In genomic region chr14:104784846-104785707, GRCh38 we compare ENCODE assay signal across 16 cellular contexts. TPM values are rescaled to one million over a fixed set of nuclear protein-coding genes. Genes with fewer than 3 reads are reported as not detected.
DNase-seq lines count a peak whose midpoint lies in the region; ATAC-seq and TF ChIP-seq lines count a peak whose summit lies in the region.
"Had no signal": no experiment of that assay in that cellular context is flagged by ENCODE, and none has a peak within 500 bp of the region (broad histone marks: within the 10 kb centered on the region; RNA-seq: fewer than 3 reads in every experiment).

No MANE protein-coding gene starts in this region.

- no peaks in the 10 kb centered on the region for H3K27me3 Mint-ChIP-seq in CD4-positive, CD25-positive, alpha-beta regulatory T cell
- H3K27me3 Mint-ChIP-seq: progenitor cell of endocrine pancreas had no signal

- no peak overlapping the region for H3K23ac ChIP-seq in mesenchymal stem cell (ENCODE audit: low read length in 2 of 2)

- H4K8ac ChIP-seq in mesenchymal stem cell (ENCODE audit: low read length) = no peak overlapping the region

- H2BK5ac ChIP-seq in mesenchymal stem cell (ENCODE audit: low read depth, low read length, poor library complexity, severe bottlenecking) = no peak overlapping the region

- no peak overlapping the region for H2BK120ac ChIP-seq in mesenchymal stem cell (ENCODE audit: low read depth, low read length)

- peak overlapping the region in 2 of 3 donors; percentile 25 to 56 for H3K27ac Mint-ChIP-seq in CD4-positive, CD25-positive, alpha-beta regulatory T cell
- H3K27ac Mint-ChIP-seq: progenitor cell of endocrine pancreas had no signal

- H2BK12ac ChIP-seq in mesenchymal stem cell (ENCODE audit: low read length in 2 of 2) = no peak overlapping the region

- peaks cover 32% of the 10 kb centered on the region for H3K4me1 ChIP-seq in CD4-positive, CD25-positive, alpha-beta regulatory T cell (ENCODE audit: control insufficient read depth, insufficient read depth, low read length, poor library complexity, severe bottlenecking)
- peaks cover 30% of the 10 kb centered on the region for H3K4me1 ChIP-seq in mesenchymal stem cell (ENCODE audit: control insufficient read depth, insufficient read depth, low read depth, low read length)

- no peak overlapping the region for H3K27ac ChIP-seq in CD4-positive, CD25-positive, alpha-beta regulatory T cell (ENCODE audit: insufficient read depth, low read length, poor library complexity, severe bottlenecking)
- H3K27ac ChIP-seq in VCaP (peak overlapping the region; percentile 40), mesenchymal stem cell (ENCODE audit: low read length, poor library complexity, severe bottlenecking) (no peak overlapping the region)
- H3K27ac ChIP-seq: brain microvascular endothelial cell, transverse colon had no signal

- H3K4me2 ChIP-seq in mesenchymal stem cell (ENCODE audit: low read length, poor library complexity, severe bottlenecking) = no peak overlapping the region

- H3K9me3 Mint-ChIP-seq in CD4-positive, CD25-positive, alpha-beta regulatory T cell = no peaks in the 10 kb centered on the region

- H3K18ac ChIP-seq in mesenchymal stem cell (ENCODE audit: low read depth in 1 of 2, low read length in 2 of 2) = no peak overlapping the region

- peaks cover 0 to 28% (median 6%) of the 10 kb centered on the region in 4 donors for H3K4me1 Mint-ChIP-seq in CD4-positive, CD25-positive, alpha-beta regulatory T cell

- H3K9me3 ChIP-seq in CD4-positive, CD25-positive, alpha-beta regulatory T cell (ENCODE audit: control insufficient read depth in 2 of 2, low read length in 2 of 2) = no peaks in the 10 kb centered on the region
- no peaks in the 10 kb centered on the region for H3K9me3 ChIP-seq in mesenchymal stem cell (ENCODE audit: control insufficient read depth, low read length)
- H3K9me3 ChIP-seq: transverse colon had no signal

- no peak overlapping the region for H3K4me3 Mint-ChIP-seq in CD4-positive, CD25-positive, alpha-beta regulatory T cell

- no peak overlapping the region for H3K4ac ChIP-seq in mesenchymal stem cell (ENCODE audit: low read depth in 1 of 2, low read length in 2 of 2)

- TF ChIP-seq CTCF in VCaP (conservative IDR thresholded peaks at IDR 0.05) = no peak

- DNase-seq in CD4-positive, CD25-positive, alpha-beta regulatory T cell = no peak
- DNase-seq in NCI-H1417 (lab: John Stamatoyannopoulos, UW) (peak in 2 of 3 experiments; percentile 86 to 93), mesenchymal stem cell (no peak), activated gamma-delta T cell (lab: John Stamatoyannopoulos, UW) (no peak), T1000 (lab: John Stamatoyannopoulos, UW) (no peak), SW 1271 (lab: John Stamatoyannopoulos, UW) (no peak)
- DNase-seq in activated CD8-positive, alpha-beta memory T cell treated with anti-CD3 and anti-CD28 coated beads, Interleukin-2, amount 50 U/mL, for 4 hours = no peak
- DNase-seq: activated CD4-positive, alpha-beta T cell treated with anti-CD3 and anti-CD28 coated beads, Interleukin-2, amount 50 U/mL, for 48 hours; activated effector memory CD4-positive, alpha-beta T cell treated with Interleukin-2 at 50 U/mL for 16 hours; brain microvascular endothelial cell; foreskin melanocyte; stimulated activated CD4-positive, alpha-beta T cell treated with anti-CD3 and anti-CD28 coated beads, Interleukin-15, amount 100 ng/mL, for 24 hours; transverse colon had no signal

- H2AK5ac ChIP-seq in mesenchymal stem cell (ENCODE audit: low read length, severe bottlenecking) = no peak overlapping the region

- no peak overlapping the region for H2AFZ ChIP-seq in mesenchymal stem cell (ENCODE audit: low read depth, low read length)

- 89% methylated on average over 34 of the region's 36 CpGs for WGBS in mesenchymal stem cell

- H3K36me3 ChIP-seq in CD4-positive, CD25-positive, alpha-beta regulatory T cell (ENCODE audit: control insufficient read depth, insufficient read depth, low read length) = peaks cover 3% of the 10 kb centered on the region
- peaks cover 15 to 100% of the 10 kb centered on the region in 2 experiments for H3K36me3 ChIP-seq in mesenchymal stem cell (ENCODE audit: control insufficient read depth in 1 of 2, insufficient read depth in 2 of 2, low read depth in 1 of 2, low read length in 2 of 2)
- H3K36me3 ChIP-seq: transverse colon had no signal

- H2BK15ac ChIP-seq in mesenchymal stem cell (ENCODE audit: low read depth, poor library complexity, severe bottlenecking) = no peak overlapping the region

- H3K79me1 ChIP-seq in mesenchymal stem cell (replicated peaks; ENCODE audit: low read length, poor library complexity, severe bottlenecking) = peaks cover 60% of the 10 kb centered on the region

- no peaks in the 10 kb centered on the region for H3K36me3 Mint-ChIP-seq in CD4-positive, CD25-positive, alpha-beta regulatory T cell

- H4K91ac ChIP-seq in mesenchymal stem cell (ENCODE audit: low read length) = peak overlapping the region; percentile 53

- no peak overlapping the region for H3K4me3 ChIP-seq in CD4-positive, CD25-positive, alpha-beta regulatory T cell (ENCODE audit: low read depth, low read length)
- no peak overlapping the region for H3K4me3 ChIP-seq in mesenchymal stem cell (ENCODE audit: insufficient read depth in 1 of 2, low read depth in 1 of 2, low read length in 2 of 2)
- H3K4me3 ChIP-seq: transverse colon had no signal

- no peaks in the 10 kb centered on the region for H3K27me3 ChIP-seq in CD4-positive, CD25-positive, alpha-beta regulatory T cell (ENCODE audit: control insufficient read depth, insufficient read depth, low read length)
- no peaks in the 10 kb centered on the region for H3K27me3 ChIP-seq in mesenchymal stem cell (ENCODE audit: control insufficient read depth in 1 of 2, insufficient read depth in 1 of 2, low read length in 2 of 2)
- H3K27me3 ChIP-seq: brain microvascular endothelial cell, transverse colon had no signal

- no peak for ATAC-seq in CD4-positive, CD25-positive, alpha-beta regulatory T cell (ENCODE audit: low read depth in 2 of 2)
- ATAC-seq: Right ventricle myocardium inferior had no signal

- no peak overlapping the region for H3K14ac ChIP-seq in mesenchymal stem cell (ENCODE audit: low read length in 2 of 2)

- no peak overlapping the region for H3K9ac ChIP-seq in mesenchymal stem cell (ENCODE audit: low read length)

RNA-seq across cellular contexts. Expression of gene AKT1, which starts 10.5 kb away (rescaled TPM):
- total RNA-seq in CD4-positive, CD25-positive, alpha-beta regulatory T cell = 86.0 TPM
- 10 to 100 TPM in 2 of 4 donors, 1 to 10 TPM in 2; 6.3 to 19.8 (median 12.4) TPM for polyA plus RNA-seq in CD4-positive, CD25-positive, alpha-beta regulatory T cell
- polyA plus RNA-seq in mesenchymal stem cell (2013, experiment 1 of 2) = 106 TPM
- polyA plus RNA-seq in mesenchymal stem cell (2013, experiment 2 of 2) = 108 TPM

RNA-seq across cellular contexts. Expression of gene ZBTB42, which starts 15.8 kb away (rescaled TPM):
- total RNA-seq in CD4-positive, CD25-positive, alpha-beta regulatory T cell = 3.6 TPM
- polyA plus RNA-seq in CD4-positive, CD25-positive, alpha-beta regulatory T cell = 1 to 10 TPM; 1.3 to 2.1 (median 1.9) TPM
- 1.8 TPM for polyA plus RNA-seq in mesenchymal stem cell (2013, experiment 1 of 2)
- 1.6 TPM for polyA plus RNA-seq in mesenchymal stem cell (2013, experiment 2 of 2)

RNA-seq across cellular contexts. Expression of gene SIVA1, which starts 32.1 kb away (rescaled TPM):
- total RNA-seq in CD4-positive, CD25-positive, alpha-beta regulatory T cell = 82.6 TPM
- polyA plus RNA-seq in CD4-positive, CD25-positive, alpha-beta regulatory T cell = 100 to 1,000 TPM; 234 to 281 (median 246) TPM
- polyA plus RNA-seq in mesenchymal stem cell (2013, experiment 1 of 2) = 68.6 TPM
- 73.5 TPM for polyA plus RNA-seq in mesenchymal stem cell (2013, experiment 2 of 2)

Comparison
In these comparisons a context has a peak if more than half of its experiments do, and no peak if none do; other contexts are left out.
1. DNase-seq: peak in NCI-H1417 (2 of 3); none in CD4-positive, CD25-positive, alpha-beta regulatory T cell (0 of 3), mesenchymal stem cell (single experiment), activated CD8-positive, alpha-beta memory T cell treated with anti-CD3 and anti-CD28 coated beads, Interleukin-2, amount 50 U/mL, for 4 hours (single experiment), activated gamma-delta T cell (single experiment), T1000 (single experiment) and SW 1271 (0 of 2).